In the genomic region with DNA sequence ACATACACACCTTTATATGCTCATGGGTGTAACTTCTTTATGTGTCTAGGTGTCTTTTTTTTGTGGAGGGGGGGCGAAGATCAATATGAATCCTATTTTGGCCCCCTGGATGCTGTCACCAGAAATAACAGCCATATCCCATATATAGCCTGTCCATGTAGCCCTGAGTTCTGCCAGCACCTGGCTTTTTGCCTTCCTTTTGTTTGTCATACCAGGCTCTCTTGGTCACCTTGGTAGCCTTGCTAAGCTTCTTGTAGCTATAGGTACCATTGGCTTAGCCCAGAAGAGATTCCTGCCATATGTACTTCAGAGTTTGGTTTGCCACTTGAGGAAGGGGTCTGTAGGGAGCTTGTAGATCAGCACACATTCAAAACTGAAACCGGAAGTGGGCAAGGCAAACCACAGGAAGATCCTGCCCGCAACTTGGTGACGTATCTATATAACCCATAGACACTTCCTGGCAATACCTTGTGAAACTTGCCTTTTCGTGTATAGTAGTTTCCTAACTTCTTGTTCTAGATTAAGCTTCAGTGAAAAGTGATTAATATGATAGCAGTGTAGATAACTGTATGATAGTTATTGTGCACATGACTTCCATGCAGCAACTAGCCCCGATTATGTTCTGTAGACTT, we compare ENCODE assay signal across 8 cellular contexts. TPM values are rescaled to one million over a fixed set of nuclear protein-coding genes. Genes with fewer than 3 reads are reported as not detected.
A peak's percentile ranks its signal among the peaks of the same experiment; 100 is the strongest.
DNase-seq lines count a peak whose midpoint lies in the region; ATAC-seq and TF ChIP-seq lines count a peak whose summit lies in the region.

No MANE protein-coding gene starts in this region.

- H2AFZ ChIP-seq in smooth muscle cell (ENCODE audit: low read depth), result no peak overlapping the region

- CTCF ChIA-PET in activated naive CD4-positive, alpha-beta T cell treated with anti-CD3 and anti-CD28 coated beads, Interleukin-2, amount 10 ng/mL, durations not matched to agents 7 days and 5 days (lab: Charles Lee), result interaction anchor here (1.1 to 3.9 kb wide), 4 partner anchors 11 to 62 kb away, joined by 3 to 14 read pairs (median 4); no protein-coding TSS in a partner anchor

- no peaks in the 10 kb centered on the region for H3K27me3 Mint-ChIP-seq in activated naive CD4-positive, alpha-beta T cell treated with anti-CD3 and anti-CD28 coated beads, Interleukin-2, amount 10 ng/mL, durations not matched to agents 7 days and 5 days

- intact Hi-C loops in gastrocnemius medialis (cut with DNase I; ENCODE audit: low total_unique reads), result no loop called here

- H3K79me2 ChIP-seq in smooth muscle cell (ENCODE audit: low read depth), result peaks cover 84% of the 10 kb centered on the region

- DNase-seq in SK-MEL-5 (ENCODE audit: low read depth, low spot score), result peak; percentile 6
- peak; percentile 93 for DNase-seq in activated naive CD4-positive, alpha-beta T cell treated with anti-CD3 and anti-CD28 coated beads, Interleukin-2, amount 10 ng/mL, durations not matched to agents 7 days and 5 days
- DNase-seq in gastrocnemius medialis, result peak; percentile 8 to 22
- DNase-seq in smooth muscle cell (lab: John Stamatoyannopoulos, UW; ENCODE audit: unreplicated experiment), result no peak
- DNase-seq in NCI-H345 (lab: John Stamatoyannopoulos, UW), result no peak

- H3K36me3 ChIP-seq in gastrocnemius medialis (no peaks in the 10 kb centered on the region), smooth muscle cell (ENCODE audit: low read depth) (no peaks in the 10 kb centered on the region)

- peaks cover 53% of the 10 kb centered on the region for H3K36me3 Mint-ChIP-seq in activated naive CD4-positive, alpha-beta T cell treated with anti-CD3 and anti-CD28 coated beads, Interleukin-2, amount 10 ng/mL, durations not matched to agents 7 days and 5 days

- peaks cover 77% of the 10 kb centered on the region for H3K4me1 Mint-ChIP-seq in activated naive CD4-positive, alpha-beta T cell treated with anti-CD3 and anti-CD28 coated beads, Interleukin-2, amount 10 ng/mL, durations not matched to agents 7 days and 5 days

- no peaks in the 10 kb centered on the region for H3F3A ChIP-seq in smooth muscle cell (ENCODE audit: low read depth)

- 96% methylated on average over 6 of the region's 6 CpGs for WGBS in smooth muscle cell (ENCODE audit: low lambda C conversion rate)

- no peak overlapping the region for H3K27ac ChIP-seq in gastrocnemius medialis
- H3K27ac ChIP-seq in smooth muscle cell (ENCODE audit: low read depth), result no peak overlapping the region

- TF ChIP-seq POLR2A in gastrocnemius medialis (IDR thresholded peaks at IDR 0.05), result no peak

- in situ Hi-C loops in SK-MEL-5 (cut with HindIII; ENCODE audit: low pct_unique_long_range_greater_than_20kb, low sequenced_read_pairs), result no loop called here
- in situ Hi-C loops in gastrocnemius medialis (cut with MboI; ENCODE audit: low sequenced_read_pairs in 4 of 4), result no loop called here

- peaks cover 11% of the 10 kb centered on the region for H3K9me3 Mint-ChIP-seq in activated naive CD4-positive, alpha-beta T cell treated with anti-CD3 and anti-CD28 coated beads, Interleukin-2, amount 10 ng/mL, durations not matched to agents 7 days and 5 days

- H4K20me1 ChIP-seq in smooth muscle cell (ENCODE audit: low read depth), result peaks cover 81% of the 10 kb centered on the region

- no peak overlapping the region for H3K4me2 ChIP-seq in smooth muscle cell

- no peak overlapping the region for H3K9ac ChIP-seq in smooth muscle cell (ENCODE audit: low read depth)

- H3K27me3 ChIP-seq in gastrocnemius medialis, result no peaks in the 10 kb centered on the region
- no peaks in the 10 kb centered on the region for H3K27me3 ChIP-seq in smooth muscle cell (ENCODE audit: low read depth)

- H3K9me3 ChIP-seq in gastrocnemius medialis, result no peaks in the 10 kb centered on the region
- no peaks in the 10 kb centered on the region for H3K9me3 ChIP-seq in smooth muscle cell (replicated peaks; ENCODE audit: low read depth)

- peak overlapping the region; percentile 66 for H3K4me3 Mint-ChIP-seq in activated naive CD4-positive, alpha-beta T cell treated with anti-CD3 and anti-CD28 coated beads, Interleukin-2, amount 10 ng/mL, durations not matched to agents 7 days and 5 days

- ATAC-seq in GM18870 (IDR thresholded peaks at IDR 0.05; ENCODE audit: unreplicated experiment), result peak; percentile 95
- ATAC-seq in HG02981 (IDR thresholded peaks at IDR 0.05; ENCODE audit: unreplicated experiment), result peak; percentile 97
- ATAC-seq in gastrocnemius medialis, result peak in 1 of 2 donors; percentile 26
- ATAC-seq in SK-N-SH treated with all-trans-retinoic acid at 6 μM for 48 hours, result no peak

- H3K27ac Mint-ChIP-seq in activated naive CD4-positive, alpha-beta T cell treated with anti-CD3 and anti-CD28 coated beads, Interleukin-2, amount 10 ng/mL, durations not matched to agents 7 days and 5 days, result peak overlapping the region; percentile 94

- H3K4me3 ChIP-seq in gastrocnemius medialis (no peak overlapping the region), smooth muscle cell (no peak overlapping the region)

- TF ChIP-seq CTCF in gastrocnemius medialis (IDR thresholded peaks at IDR 0.05 in 4 of 5, conservative IDR thresholded peaks at IDR 0.05 in 1 of 5) (no peak), smooth muscle cell (IDR thresholded peaks at IDR 0.05; ENCODE audit: borderline replicate concordance, insufficient read depth, poor library complexity, severe bottlenecking) (no peak)

- H3K4me1 ChIP-seq in gastrocnemius medialis (peaks cover 16 to 19% of the 10 kb centered on the region in 2 donors), smooth muscle cell (ENCODE audit: low read depth) (no peaks in the 10 kb centered on the region)

TF ChIP-seq in SK-N-SH treated with all-trans-retinoic acid at 6 μM for 48 hours, 23 proteins besides CTCF, POLR2A, EP300 and RAD21:
- TF ChIP-seq ZNF8 (CRISPR knock-in tag; IDR thresholded peaks at IDR 0.05) (no peak), GLIS3 (CRISPR knock-in tag; IDR thresholded peaks at IDR 0.05) (no peak), ESRRG (CRISPR knock-in tag; IDR thresholded peaks at IDR 0.05) (no peak), ISL1 (CRISPR knock-in tag; IDR thresholded peaks at IDR 0.05) (no peak), PPARA (CRISPR knock-in tag; IDR thresholded peaks at IDR 0.05; ENCODE audit: borderline replicate concordance) (no peak), TSHZ2 (CRISPR knock-in tag; IDR thresholded peaks at IDR 0.05) (no peak), CSDC2 (CRISPR knock-in tag; IDR thresholded peaks at IDR 0.05) (no peak), ZNF70 (CRISPR knock-in tag; IDR thresholded peaks at IDR 0.05) (no peak), BACH2 (CRISPR knock-in tag; IDR thresholded peaks at IDR 0.05; ENCODE audit: borderline replicate concordance) (no peak), SNAI2 (CRISPR knock-in tag; IDR thresholded peaks at IDR 0.05) (no peak)

RNA-seq across cellular contexts. Expression of gene RASA2, which starts 11.9 kb away (rescaled TPM):
- 9.9 and 12.1 TPM in 2 replicates for total RNA-seq in SK-MEL-5 (2014; rRNA removed; shearing (Covaris generic))
- 4.2 and 7.1 TPM in 2 replicates for polyA plus RNA-seq in SK-MEL-5 (2015; cell fraction: cytosol; rRNA removed)
- 25.0 and 27.6 TPM in 2 replicates for polyA plus RNA-seq in SK-MEL-5 (2015; cell fraction: nucleus; rRNA removed)
- total RNA-seq in gastrocnemius medialis, result 10 to 100 TPM in 1 of 4 donors, 1 to 10 TPM in 3; 1.9 to 10.6 (median 4.5) TPM
- total RNA-seq in smooth muscle cell, result 19.9 and 20.0 TPM in 2 replicates
- 4.9 and 5.5 TPM in 2 replicates for polyA plus RNA-seq in smooth muscle cell

Comparison
In these comparisons a context has a peak if more than half of its experiments do, and no peak if none do; other contexts are left out.
1. DNase-seq: peak in SK-MEL-5 (single experiment), activated naive CD4-positive, alpha-beta T cell treated with anti-CD3 and anti-CD28 coated beads, Interleukin-2, amount 10 ng/mL, durations not matched to agents 7 days and 5 days (single experiment) and gastrocnemius medialis (2 of 2); none in smooth muscle cell (single experiment) and NCI-H345 (single experiment).